19 cellular contexts compared by ENCODE assay signal in the genomic region with DNA sequence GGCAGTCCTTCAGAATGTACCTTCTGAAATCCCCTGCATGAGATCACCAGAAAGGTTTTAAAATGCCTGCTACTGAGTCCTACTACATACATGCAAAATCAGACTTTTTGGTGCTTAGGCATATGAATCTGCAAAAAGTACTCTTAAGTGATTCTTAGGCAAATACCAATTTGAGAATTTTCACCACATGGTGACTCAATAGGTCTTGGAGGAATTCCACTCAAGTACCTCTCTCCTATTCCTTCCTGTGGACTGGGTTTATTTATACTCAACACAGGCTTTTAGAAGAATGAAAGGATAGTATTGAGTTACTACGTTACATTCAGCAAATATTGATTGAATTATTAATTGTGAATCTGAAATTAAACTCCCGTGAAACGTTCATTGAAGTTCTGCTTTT.
"Had no signal": no experiment of that assay in that cellular context is flagged by ENCODE, and none has a peak within 500 bp of the region (broad histone marks: within the 10 kb centered on the region; RNA-seq: fewer than 3 reads in every experiment).

No MANE protein-coding gene starts in this region.

- H3K36me3 ChIP-seq: thoracic aorta, upper lobe of left lung had no signal

- H3K4me1 ChIP-seq: body of pancreas, upper lobe of left lung had no signal

- DNase-seq: activated CD4-positive, alpha-beta T cell treated with anti-CD3 and anti-CD28 coated beads, Interleukin-2, amount 10 ng/mL, durations not matched to agents 24 days and 14 days; activated CD8-positive, alpha-beta T cell treated with anti-CD3 and anti-CD28 coated beads, Interleukin-2, amount 10 ng/mL, durations not matched to agents 7 days and 5 days; activated effector memory CD4-positive, alpha-beta T cell treated with anti-CD3 and anti-CD28 coated beads, Interleukin-2, amount 50 U/mL, for 16 hours; activated naive CD4-positive, alpha-beta T cell treated with anti-CD3 and anti-CD28 coated beads, Interleukin-2, amount 50 U/mL, for 16 hours; activated T-cell treated with anti-CD3 and anti-CD28 coated beads, Interleukin-2, amount 50 U/mL, for 48 hours; body of pancreas; caudate nucleus; endodermal cell; foreskin fibroblast; left colon; midbrain; nucleus accumbens; stimulated activated naive B cell treated with anti-CD40 and anti-IgM and Interleukin-4, amounts not matched to agents 10 μg/mL and 1 μg/mL and 100 μg/mL, for 72 hours; T-helper 1 cell; T-helper 9 cell; upper lobe of left lung had no signal

- H3K27me3 ChIP-seq: body of pancreas, hepatocyte, upper lobe of left lung had no signal

- H3K9me3 ChIP-seq: body of pancreas, thoracic aorta, upper lobe of left lung had no signal

- H3K4me3 ChIP-seq: body of pancreas, hepatocyte, thoracic aorta, upper lobe of left lung had no signal

- H2AFZ ChIP-seq: hepatocyte had no signal

- H3K4me2 ChIP-seq: hepatocyte had no signal

- H3K27ac ChIP-seq: body of pancreas, epithelial cell of prostate, hepatocyte, thoracic aorta, upper lobe of left lung had no signal
